ENCODE assay signal across 1 cellular context in the genomic region with DNA sequence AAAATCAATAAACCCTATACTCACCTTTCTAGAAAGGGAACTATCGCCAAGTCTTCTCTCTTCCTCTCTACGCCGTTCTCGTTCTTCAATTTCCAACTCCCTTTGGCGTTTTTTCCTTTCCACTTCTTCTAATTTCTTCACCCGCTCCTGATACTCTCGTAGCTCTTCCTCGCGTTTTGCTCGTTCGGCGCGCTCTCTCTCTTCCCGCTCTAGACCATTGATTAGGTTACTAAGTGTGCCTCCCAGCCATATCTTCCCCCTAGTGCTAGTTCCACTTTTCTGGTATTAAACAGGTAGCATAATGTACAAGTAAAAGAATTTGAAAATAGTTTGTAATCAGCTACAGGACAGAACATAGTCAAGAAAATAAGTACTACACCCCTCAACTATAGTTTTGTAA.
TF ChIP-seq lines count a peak whose summit lies in the region.

No MANE protein-coding gene starts in this region.

TF ChIP-seq in WTC11, 78 proteins besides CTCF, POLR2A, EP300 and RAD21 (continued from another document):
- TF ChIP-seq, protein P1, sequence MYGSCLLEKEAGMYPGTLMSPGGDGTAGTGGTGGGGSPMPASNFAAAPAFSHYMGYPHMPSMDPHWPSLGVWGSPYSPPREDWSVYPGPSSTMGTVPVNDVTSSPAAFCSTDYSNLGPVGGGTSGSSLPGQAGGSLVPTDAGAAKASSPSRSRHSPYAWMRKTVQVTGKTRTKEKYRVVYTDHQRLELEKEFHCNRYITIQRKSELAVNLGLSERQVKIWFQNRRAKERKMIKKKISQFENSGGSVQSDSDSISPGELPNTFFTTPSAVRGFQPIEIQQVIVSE (CRISPR knock-in tag; IDR thresholded peaks at IDR 0.05; ENCODE audit: borderline replicate concordance): no peak
- no peak for TF ChIP-seq JAZF1 (CRISPR knock-in tag; IDR thresholded peaks at IDR 0.05)
- TF ChIP-seq NR2C2 (CRISPR knock-in tag; IDR thresholded peaks at IDR 0.05): no peak
TF ChIP-seq in WTC11: peak in this region for 0.
